ENCODE assay signal across 11 cellular contexts in the genomic region with DNA sequence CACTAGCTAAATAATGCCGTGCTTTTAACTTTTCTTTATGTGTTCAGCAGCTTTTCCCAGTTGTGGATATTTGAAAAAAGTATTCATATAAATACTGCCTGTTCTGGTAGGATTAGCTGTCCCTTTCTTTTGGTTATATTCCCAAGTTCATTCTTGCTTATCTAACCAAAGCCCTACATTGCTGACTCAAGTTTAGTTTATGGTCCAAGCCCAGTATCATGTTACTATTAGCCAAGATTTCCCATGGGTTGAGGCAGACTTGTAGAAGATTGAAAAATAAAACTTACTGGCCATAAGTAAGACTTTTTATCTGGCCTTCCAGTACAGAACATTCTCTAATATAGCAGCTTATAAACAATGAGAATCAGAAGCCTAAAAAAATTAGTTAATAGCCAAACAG. TPM values are rescaled to one million over a fixed set of nuclear protein-coding genes. Genes with fewer than 3 reads are reported as not detected.
DNase-seq lines count a peak whose midpoint lies in the region; ATAC-seq, FAIRE-seq and TF ChIP-seq lines count a peak whose summit lies in the region.
"Had no signal": no experiment of that assay in that cellular context is flagged by ENCODE, and none has a peak within 500 bp of the region (broad histone marks: within the 10 kb centered on the region; RNA-seq: fewer than 3 reads in every experiment).

No MANE protein-coding gene starts in this region.

- no peak overlapping the region for H3K4me3 ChIP-seq in psoas muscle

- no peaks in the 10 kb centered on the region for H3K27me3 Mint-ChIP-seq in WTC11 (ENCODE audit: low read depth)
- H3K27me3 Mint-ChIP-seq: memory B cell had no signal

- peak in 3 of 4 donors; percentile 65 to 79 (median 66) for ATAC-seq in psoas muscle
- no peak for ATAC-seq in GM18870 (IDR thresholded peaks at IDR 0.05; ENCODE audit: unreplicated experiment)
- no peak for ATAC-seq in GM21529 (IDR thresholded peaks at IDR 0.05; ENCODE audit: unreplicated experiment)
- ATAC-seq in WTC11 = no peak

- intact Hi-C loops in psoas muscle (cut with DNase I) = no loop called here

- peaks cover 43% of the 10 kb centered on the region for H3K4me1 ChIP-seq in psoas muscle

- no peak overlapping the region for H3K4me3 Mint-ChIP-seq in WTC11
- H3K4me3 Mint-ChIP-seq: memory B cell had no signal

- DNase-seq in AG20443 (ENCODE audit: low spot score) (peak; percentile 69), RPMI7951 (ENCODE audit: low read depth) (peak; percentile 20), fibroblast of peridontal ligament (ENCODE audit: extremely low read depth) (peak; percentile 95), psoas muscle (no peak), RCC 7860 (ENCODE audit: low spot score) (no peak), WTC11 (ENCODE audit: low spot score) (no peak)
- DNase-seq: glutamatergic neuron, T-helper 9 cell had no signal

- no peak overlapping the region for H3K27ac Mint-ChIP-seq in WTC11

- no peaks in the 10 kb centered on the region for H3K9me3 ChIP-seq in psoas muscle

- POLR2A ChIA-PET in WTC11 (lab: Charles Lee) = interaction anchor here (1.4 kb wide), 1 partner anchor 102 kb away, joined by 3 read pairs; a partner anchor contains a TSS

- H3K27ac ChIP-seq in psoas muscle = peak overlapping the region; percentile 68

- FAIRE-seq in RCC 7860 (lab: Jason Lieb, UNC) = no peak

- TF ChIP-seq CTCF in psoas muscle (IDR thresholded peaks at IDR 0.05) (no peak), WTC11 (IDR thresholded peaks at IDR 0.05) (no peak)

- CTCF ChIA-PET in WTC11 (lab: Charles Lee) = interaction anchor here (1.1 to 1.9 kb wide), 6 partner anchors 31 to 417 kb away, joined by 3 to 9 read pairs (median 4); a partner anchor contains a TSS

- H3K4me1 Mint-ChIP-seq in WTC11 = peaks cover 27% of the 10 kb centered on the region

- 27 to 33% (median 31%) methylated on average over 1 of the region's 1 CpG for WGBS in psoas muscle, 3 donors

- H3K36me3 Mint-ChIP-seq in WTC11 = 0 out of 2 replicates have a peak, but pooled peaks cover 3% of the 10 kb centered on the region
- H3K36me3 Mint-ChIP-seq: memory B cell had no signal

- H3K27me3 ChIP-seq in psoas muscle (ENCODE audit: insufficient read depth in 3 of 3, low read length in 2 of 3) = no peaks in the 10 kb centered on the region

- no peaks in the 10 kb centered on the region for H3K36me3 ChIP-seq in psoas muscle (ENCODE audit: insufficient read depth in 1 of 2, low read depth in 1 of 2)

- H3K9me3 Mint-ChIP-seq in WTC11 = peaks cover 7% of the 10 kb centered on the region

TF ChIP-seq in WTC11, 78 proteins besides CTCF, POLR2A, EP300 and RAD21:
- no peak for TF ChIP-seq MXD4 (CRISPR knock-in tag; IDR thresholded peaks at IDR 0.05; ENCODE audit: borderline replicate concordance)
- TF ChIP-seq ZNF396 (CRISPR knock-in tag; IDR thresholded peaks at IDR 0.05; ENCODE audit: borderline replicate concordance) = no peak
- TF ChIP-seq ZNF263 (CRISPR knock-in tag; IDR thresholded peaks at IDR 0.05; ENCODE audit: low read depth) = no peak
- TF ChIP-seq, protein P1, sequence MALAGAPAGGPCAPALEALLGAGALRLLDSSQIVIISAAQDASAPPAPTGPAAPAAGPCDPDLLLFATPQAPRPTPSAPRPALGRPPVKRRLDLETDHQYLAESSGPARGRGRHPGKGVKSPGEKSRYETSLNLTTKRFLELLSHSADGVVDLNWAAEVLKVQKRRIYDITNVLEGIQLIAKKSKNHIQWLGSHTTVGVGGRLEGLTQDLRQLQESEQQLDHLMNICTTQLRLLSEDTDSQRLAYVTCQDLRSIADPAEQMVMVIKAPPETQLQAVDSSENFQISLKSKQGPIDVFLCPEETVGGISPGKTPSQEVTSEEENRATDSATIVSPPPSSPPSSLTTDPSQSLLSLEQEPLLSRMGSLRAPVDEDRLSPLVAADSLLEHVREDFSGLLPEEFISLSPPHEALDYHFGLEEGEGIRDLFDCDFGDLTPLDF (CRISPR knock-in tag; IDR thresholded peaks at IDR 0.05) = no peak
- TF ChIP-seq, protein P2, sequence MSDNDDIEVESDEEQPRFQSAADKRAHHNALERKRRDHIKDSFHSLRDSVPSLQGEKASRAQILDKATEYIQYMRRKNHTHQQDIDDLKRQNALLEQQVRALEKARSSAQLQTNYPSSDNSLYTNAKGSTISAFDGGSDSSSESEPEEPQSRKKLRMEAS (CRISPR knock-in tag; IDR thresholded peaks at IDR 0.05) = no peak
- TF ChIP-seq ZNF219 (CRISPR knock-in tag; IDR thresholded peaks at IDR 0.05; ENCODE audit: borderline replicate concordance) = no peak

RNA-seq across cellular contexts. Expression of a gene that starts 49.7 kb away (rescaled TPM):
- total RNA-seq in RPMI7951 (2014; rRNA removed; shearing (Covaris generic)) = 64.9 and 85.1 TPM in 2 replicates
- total RNA-seq in psoas muscle = 100 to 1,000 TPM in 1 of 4 donors, 10 to 100 TPM in 3; 42.4 to 127 (median 66.0) TPM
- polyA plus RNA-seq in psoas muscle = 10 to 100 TPM; 44.4 to 56.6 (median 51.5) TPM
- total RNA-seq in WTC11 (2021) = 21.4 to 26.3 TPM (median 22.7 TPM) in 3 replicates

Comparison
In these comparisons a context has a peak if more than half of its experiments do, and no peak if none do; other contexts are left out.
1. DNase-seq: peak in AG20443 (single experiment), RPMI7951 (single experiment) and fibroblast of peridontal ligament (single experiment); none in psoas muscle (0 of 2), RCC 7860 (single experiment) and WTC11 (single experiment).
2. ATAC-seq: peak in psoas muscle (3 of 4); none in GM18870 (single experiment), GM21529 (single experiment) and WTC11 (single experiment).